ENCODE assay signal across 1 cellular context in the genomic region with DNA sequence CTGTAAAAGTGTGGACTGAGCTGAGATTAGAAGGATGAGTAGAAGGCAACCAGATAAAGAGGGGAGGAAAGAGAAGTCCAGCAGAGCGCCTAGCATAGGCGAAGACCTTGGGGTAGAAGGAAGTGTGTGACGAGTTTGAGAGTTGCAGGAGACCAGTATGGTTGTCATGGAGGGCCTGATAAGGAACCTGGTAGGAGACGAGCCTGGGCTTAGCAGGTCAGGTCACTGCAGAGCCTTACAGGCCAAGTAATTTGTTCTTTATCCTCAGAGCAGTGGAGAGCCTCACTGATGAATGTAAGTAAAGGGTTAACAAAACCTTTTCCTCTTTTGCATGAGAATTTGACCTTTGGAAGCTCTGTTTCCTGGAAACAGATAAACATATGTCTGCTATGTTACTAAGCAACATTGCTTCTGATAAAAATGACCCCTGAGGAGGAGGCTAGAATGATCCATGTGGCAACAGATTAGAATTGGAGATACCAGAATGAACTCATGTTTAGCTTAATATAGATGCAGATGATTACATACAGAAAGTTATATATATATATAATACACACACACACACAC.
TF ChIP-seq lines count a peak whose summit lies in the region.

No MANE protein-coding gene starts in this region.

TF ChIP-seq in GM23338, 12 proteins besides CTCF, POLR2A, EP300 and RAD21 (continued from another document):
- TF ChIP-seq, protein P1, sequence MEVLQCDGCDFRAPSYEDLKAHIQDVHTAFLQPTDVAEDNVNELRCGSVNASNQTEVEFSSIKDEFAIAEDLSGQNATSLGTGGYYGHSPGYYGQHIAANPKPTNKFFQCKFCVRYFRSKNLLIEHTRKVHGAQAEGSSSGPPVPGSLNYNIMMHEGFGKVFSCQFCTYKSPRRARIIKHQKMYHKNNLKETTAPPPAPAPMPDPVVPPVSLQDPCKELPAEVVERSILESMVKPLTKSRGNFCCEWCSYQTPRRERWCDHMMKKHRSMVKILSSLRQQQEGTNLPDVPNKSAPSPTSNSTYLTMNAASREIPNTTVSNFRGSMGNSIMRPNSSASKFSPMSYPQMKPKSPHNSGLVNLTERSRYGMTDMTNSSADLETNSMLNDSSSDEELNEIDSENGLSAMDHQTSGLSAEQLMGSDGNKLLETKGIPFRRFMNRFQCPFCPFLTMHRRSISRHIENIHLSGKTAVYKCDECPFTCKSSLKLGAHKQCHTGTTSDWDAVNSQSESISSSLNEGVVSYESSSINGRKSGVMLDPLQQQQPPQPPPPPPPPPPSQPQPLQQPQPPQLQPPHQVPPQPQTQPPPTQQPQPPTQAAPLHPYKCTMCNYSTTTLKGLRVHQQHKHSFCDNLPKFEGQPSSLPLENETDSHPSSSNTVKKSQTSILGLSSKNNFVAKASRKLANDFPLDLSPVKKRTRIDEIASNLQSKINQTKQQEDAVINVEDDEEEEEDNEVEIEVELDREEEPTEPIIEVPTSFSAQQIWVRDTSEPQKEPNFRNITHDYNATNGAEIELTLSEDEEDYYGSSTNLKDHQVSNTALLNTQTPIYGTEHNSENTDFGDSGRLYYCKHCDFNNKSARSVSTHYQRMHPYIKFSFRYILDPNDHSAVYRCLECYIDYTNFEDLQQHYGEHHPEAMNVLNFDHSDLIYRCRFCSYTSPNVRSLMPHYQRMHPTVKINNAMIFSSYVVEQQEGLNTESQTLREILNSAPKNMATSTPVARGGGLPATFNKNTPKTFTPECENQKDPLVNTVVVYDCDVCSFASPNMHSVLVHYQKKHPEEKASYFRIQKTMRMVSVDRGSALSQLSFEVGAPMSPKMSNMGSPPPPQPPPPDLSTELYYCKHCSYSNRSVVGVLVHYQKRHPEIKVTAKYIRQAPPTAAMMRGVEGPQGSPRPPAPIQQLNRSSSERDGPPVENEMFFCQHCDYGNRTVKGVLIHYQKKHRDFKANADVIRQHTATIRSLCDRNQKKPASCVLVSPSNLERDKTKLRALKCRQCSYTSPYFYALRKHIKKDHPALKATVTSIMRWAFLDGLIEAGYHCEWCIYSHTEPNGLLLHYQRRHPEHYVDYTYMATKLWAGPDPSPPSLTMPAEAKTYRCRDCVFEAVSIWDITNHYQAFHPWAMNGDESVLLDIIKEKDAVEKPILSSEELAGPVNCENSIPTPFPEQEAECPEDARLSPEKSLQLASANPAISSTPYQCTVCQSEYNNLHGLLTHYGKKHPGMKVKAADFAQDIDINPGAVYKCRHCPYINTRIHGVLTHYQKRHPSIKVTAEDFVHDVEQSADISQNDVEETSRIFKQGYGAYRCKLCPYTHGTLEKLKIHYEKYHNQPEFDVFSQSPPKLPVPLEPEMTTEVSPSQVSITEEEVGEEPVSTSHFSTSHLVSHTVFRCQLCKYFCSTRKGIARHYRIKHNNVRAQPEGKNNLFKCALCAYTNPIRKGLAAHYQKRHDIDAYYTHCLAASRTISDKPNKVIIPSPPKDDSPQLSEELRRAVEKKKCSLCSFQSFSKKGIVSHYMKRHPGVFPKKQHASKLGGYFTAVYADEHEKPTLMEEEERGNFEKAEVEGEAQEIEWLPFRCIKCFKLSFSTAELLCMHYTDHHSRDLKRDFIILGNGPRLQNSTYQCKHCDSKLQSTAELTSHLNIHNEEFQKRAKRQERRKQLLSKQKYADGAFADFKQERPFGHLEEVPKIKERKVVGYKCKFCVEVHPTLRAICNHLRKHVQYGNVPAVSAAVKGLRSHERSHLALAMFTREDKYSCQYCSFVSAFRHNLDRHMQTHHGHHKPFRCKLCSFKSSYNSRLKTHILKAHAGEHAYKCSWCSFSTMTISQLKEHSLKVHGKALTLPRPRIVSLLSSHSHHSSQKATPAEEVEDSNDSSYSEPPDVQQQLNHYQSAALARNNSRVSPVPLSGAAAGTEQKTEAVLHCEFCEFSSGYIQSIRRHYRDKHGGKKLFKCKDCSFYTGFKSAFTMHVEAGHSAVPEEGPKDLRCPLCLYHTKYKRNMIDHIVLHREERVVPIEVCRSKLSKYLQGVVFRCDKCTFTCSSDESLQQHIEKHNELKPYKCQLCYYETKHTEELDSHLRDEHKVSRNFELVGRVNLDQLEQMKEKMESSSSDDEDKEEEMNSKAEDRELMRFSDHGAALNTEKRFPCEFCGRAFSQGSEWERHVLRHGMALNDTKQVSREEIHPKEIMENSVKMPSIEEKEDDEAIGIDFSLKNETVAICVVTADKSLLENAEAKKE (CRISPR knock-in tag; IDR thresholded peaks at IDR 0.05) = no peak
- TF ChIP-seq JUNB (IDR thresholded peaks at IDR 0.05; ENCODE audit: unreplicated experiment) = no peak
- TF ChIP-seq STAT1 (IDR thresholded peaks at IDR 0.05; ENCODE audit: unreplicated experiment) = no peak
- TF ChIP-seq NANOG (IDR thresholded peaks at IDR 0.05; ENCODE audit: borderline replicate concordance) = no peak
